ENCODE assay signal across 29 cellular contexts in genomic region chr13:50493683-50494082, GRCh38.
"Had no signal": no experiment of that assay in that cellular context is flagged by ENCODE, and none has a peak within 500 bp of the region (broad histone marks: within the 10 kb centered on the region; RNA-seq: fewer than 3 reads in every experiment).

No MANE protein-coding gene starts in this region.

- H3K4me3 Mint-ChIP-seq: natural killer cell; nephron; neural progenitor cell; stimulated activated effector memory CD8-positive, alpha-beta T cell treated with anti-CD3 and anti-CD28 coated beads, Interleukin-12 subunit alpha, Interleukin-12 subunit beta, amount 100 ng/mL, for 72 hours; stimulated activated naive B cell treated with anti-CD40 and anti-IgM and Interleukin-4, amounts not matched to agents 10 μg/mL and 1 μg/mL and 100 μg/mL, for 72 hours; stimulated activated naive CD8-positive, alpha-beta T cell treated with anti-CD3 and anti-CD28 coated beads, Interleukin-15, Interleukin-2, amounts not matched to agents 100 ng/mL and 50 ng/mL, for 24 hours; type B pancreatic cell had no signal

- H3K4me1 ChIP-seq: neural progenitor cell, parathyroid adenoma, psoas muscle, right lobe of liver, sigmoid colon, suprapubic skin, testis, transverse colon, uterus had no signal

- H3K27ac ChIP-seq: neural progenitor cell, ovary, parathyroid adenoma, psoas muscle, right lobe of liver, sigmoid colon, suprapubic skin, testis, tibial artery, transverse colon, upper lobe of right lung, uterus had no signal

- H3K4me2 ChIP-seq: neural progenitor cell had no signal

- H3K36me3 Mint-ChIP-seq: natural killer cell; neural progenitor cell; stimulated activated effector memory CD8-positive, alpha-beta T cell treated with anti-CD3 and anti-CD28 coated beads, Interleukin-12 subunit alpha, Interleukin-12 subunit beta, amount 100 ng/mL, for 72 hours; stimulated activated naive B cell treated with anti-CD40 and anti-IgM and Interleukin-4, amounts not matched to agents 10 μg/mL and 1 μg/mL and 100 μg/mL, for 72 hours; type B pancreatic cell had no signal

- H3K9me3 ChIP-seq: ovary, psoas muscle, right lobe of liver, sigmoid colon, suprapubic skin, testis, tibial artery, transverse colon, upper lobe of right lung, uterus had no signal

- H3K9me3 Mint-ChIP-seq: natural killer cell; nephron; neural progenitor cell; stimulated activated effector memory CD8-positive, alpha-beta T cell treated with anti-CD3 and anti-CD28 coated beads, Interleukin-12 subunit alpha, Interleukin-12 subunit beta, amount 100 ng/mL, for 72 hours; stimulated activated naive B cell treated with anti-CD40 and anti-IgM and Interleukin-4, amounts not matched to agents 10 μg/mL and 1 μg/mL and 100 μg/mL, for 72 hours; stimulated activated naive CD8-positive, alpha-beta T cell treated with anti-CD3 and anti-CD28 coated beads, Interleukin-15, Interleukin-2, amounts not matched to agents 100 ng/mL and 50 ng/mL, for 24 hours; type B pancreatic cell had no signal

- H3K9ac ChIP-seq: neural progenitor cell, parathyroid adenoma had no signal

- H3K4me1 Mint-ChIP-seq: natural killer cell; nephron; neural progenitor cell; stimulated activated effector memory CD8-positive, alpha-beta T cell treated with anti-CD3 and anti-CD28 coated beads, Interleukin-12 subunit alpha, Interleukin-12 subunit beta, amount 100 ng/mL, for 72 hours; stimulated activated naive B cell treated with anti-CD40 and anti-IgM and Interleukin-4, amounts not matched to agents 10 μg/mL and 1 μg/mL and 100 μg/mL, for 72 hours had no signal

- H3K27ac Mint-ChIP-seq: natural killer cell; nephron; neural progenitor cell; progenitor cell of endocrine pancreas; stimulated activated effector memory CD8-positive, alpha-beta T cell treated with anti-CD3 and anti-CD28 coated beads, Interleukin-12 subunit alpha, Interleukin-12 subunit beta, amount 100 ng/mL, for 72 hours; stimulated activated naive B cell treated with anti-CD40 and anti-IgM and Interleukin-4, amounts not matched to agents 10 μg/mL and 1 μg/mL and 100 μg/mL, for 72 hours; stimulated activated naive CD8-positive, alpha-beta T cell treated with anti-CD3 and anti-CD28 coated beads, Interleukin-15, Interleukin-2, amounts not matched to agents 100 ng/mL and 50 ng/mL, for 24 hours; type B pancreatic cell had no signal

- ATAC-seq: natural killer cell; psoas muscle; right cardiac atrium; right lobe of liver; stimulated activated effector memory CD8-positive, alpha-beta T cell treated with anti-CD3 and anti-CD28 coated beads, Interleukin-12 subunit alpha, Interleukin-12 subunit beta, amount 100 ng/mL, for 72 hours; stimulated activated naive B cell treated with anti-CD40 and anti-IgM and Interleukin-4, amounts not matched to agents 10 μg/mL and 1 μg/mL and 100 μg/mL, for 72 hours; upper lobe of right lung had no signal

- H2AFZ ChIP-seq: neural progenitor cell, parathyroid adenoma had no signal

- H3K27me3 ChIP-seq: neural progenitor cell, ovary, right lobe of liver, sigmoid colon, suprapubic skin, testis, tibial artery, transverse colon, upper lobe of right lung, uterus had no signal

- H3K4me3 ChIP-seq: neural progenitor cell, ovary, psoas muscle, right lobe of liver, sigmoid colon, suprapubic skin, testis, tibial artery, transverse colon, upper lobe of right lung, uterus had no signal

- H3K27me3 Mint-ChIP-seq: progenitor cell of endocrine pancreas; stimulated activated naive B cell treated with anti-CD40 and anti-IgM and Interleukin-4, amounts not matched to agents 10 μg/mL and 1 μg/mL and 100 μg/mL, for 72 hours; stimulated activated naive CD8-positive, alpha-beta T cell treated with anti-CD3 and anti-CD28 coated beads, Interleukin-15, Interleukin-2, amounts not matched to agents 100 ng/mL and 50 ng/mL, for 24 hours; type B pancreatic cell had no signal

- H3K79me2 ChIP-seq: parathyroid adenoma had no signal

- H3K36me3 ChIP-seq: neural progenitor cell, ovary, right lobe of liver, sigmoid colon, suprapubic skin, tibial artery, transverse colon, upper lobe of right lung, uterus had no signal

- DNase-seq: natural killer cell; occipital lobe; ovary; posterior cingulate gyrus; psoas muscle; right cardiac atrium; right lobe of liver; sigmoid colon; small intestine; stimulated activated CD4-positive, alpha-beta T cell treated with anti-CD3 and anti-CD28 coated beads, Interleukin-15, amount 100 ng/mL, for 24 hours; stimulated activated CD4-positive, alpha-beta T cell treated with anti-CD3 and anti-CD28 coated beads, Interleukin-2, amount 100 ng/mL, for 24 hours; stimulated activated CD4-positive, alpha-beta T cell treated with anti-CD3 and anti-CD28 coated beads, Interleukin-2, amount 100 ng/mL, for 48 hours; stimulated activated CD4-positive, alpha-beta T cell treated with anti-CD3 and anti-CD28 coated beads, Interleukin-4, amount 100 ng/mL, for 24 hours; stimulated activated naive B cell treated with anti-CD40 and anti-IgM and Interleukin-4, amounts not matched to agents 10 μg/mL and 1 μg/mL and 100 μg/mL, for 72 hours; stimulated activated naive CD4-positive, alpha-beta T cell treated with Interleukin-2 at 50 U/mL for 16 hours; substantia nigra; testis; tibial artery; transverse colon; upper lobe of right lung; uterus had no signal

- FAIRE-seq: small intestine had no signal
